17 cellular contexts compared by ENCODE assay signal in the genomic region with DNA sequence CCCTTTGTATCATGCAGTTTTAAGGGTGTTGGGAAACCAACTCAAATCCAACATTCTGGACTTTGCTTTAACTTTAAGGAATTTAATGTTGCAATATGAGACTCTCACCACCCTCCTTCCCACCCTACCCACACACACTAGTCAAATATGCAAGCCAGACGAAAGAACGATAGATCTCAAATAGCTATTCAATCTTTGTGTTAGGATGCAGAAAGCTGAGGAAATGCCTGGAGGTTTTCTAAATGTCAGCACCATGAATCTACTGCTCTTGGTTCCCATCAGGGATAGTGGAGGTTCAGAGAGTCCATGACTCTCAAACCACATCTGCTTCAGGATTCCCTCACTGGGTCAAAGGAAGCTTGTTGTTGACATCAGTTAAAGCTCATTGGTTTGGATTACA. TPM values are rescaled to one million over a fixed set of nuclear protein-coding genes. Genes with fewer than 3 reads are reported as not detected.
DNase-seq lines count a peak whose midpoint lies in the region; ATAC-seq, FAIRE-seq and TF ChIP-seq lines count a peak whose summit lies in the region.
"Had no signal": no experiment of that assay in that cellular context is flagged by ENCODE, and none has a peak within 500 bp of the region (broad histone marks: within the 10 kb centered on the region; RNA-seq: fewer than 3 reads in every experiment).

No MANE protein-coding gene starts in this region.

- H4K20me1 ChIP-seq in GM12878 (ENCODE audit: control insufficient read depth, insufficient read depth): no peaks in the 10 kb centered on the region

- SMC1A ChIA-PET in GM12878 (lab: Charles Lee; ENCODE audit: uncharacterized antibody, unreplicated experiment): interaction anchor here (0.6 to 3.3 kb wide), 7 partner anchors 11 to 562 kb away, joined by 3 to 26 read pairs (median 3); no protein-coding TSS in a partner anchor

- 98% methylated on average over 2 of the region's 2 CpGs for WGBS in GM12878 (ENCODE audit: insufficient coverage, insufficient replicate concordance, low lambda C conversion rate, missing lambda C conversion rate)

- H3K9ac ChIP-seq in GM12878 (ENCODE audit: control insufficient read depth, insufficient read depth, low read length): no peak overlapping the region

- in situ Hi-C loops in GM12878 (cut with MboI): no loop called here

- no peak overlapping the region for H3K4me2 ChIP-seq in GM12878 (ENCODE audit: control insufficient read depth, insufficient read depth)

- TF ChIP-seq RAD21 in GM12878 (IDR thresholded peaks at IDR 0.05; ENCODE audit: insufficient read depth, low read depth, low read length): no peak

- no peaks in the 10 kb centered on the region for H3K27me3 ChIP-seq in GM12878 (replicated peaks in 1 of 2; ENCODE audit: control insufficient read depth in 2 of 2, insufficient read depth in 2 of 2, low read length in 1 of 2)
- H3K27me3 ChIP-seq in Peyer's patch: no peaks in the 10 kb centered on the region
- H3K27me3 ChIP-seq in ascending aorta: no peaks in the 10 kb centered on the region
- H3K27me3 ChIP-seq: heart left ventricle, SJSA1 had no signal

- H3K79me2 ChIP-seq in GM12878 (ENCODE audit: control insufficient read depth, insufficient read depth, low read length): no peaks in the 10 kb centered on the region

- no peak overlapping the region for H2AFZ ChIP-seq in GM12878 (ENCODE audit: control insufficient read depth, low read depth, low read length)

- POLR2A ChIA-PET in AG04449 (lab: Yijun Ruan, JAX): no interaction called here
- POLR2A ChIA-PET in HEK293 (lab: Yijun Ruan, JAX): no interaction called here
- POLR2A ChIA-PET in GM12878 (lab: Charles Lee): interaction anchor here (1.0 to 3.0 kb wide), 4 partner anchors 29 to 104 kb away, joined by 3 to 23 read pairs (median 3); a partner anchor contains a TSS

- no peak for ATAC-seq in GM12878
- peak; percentile 30 for ATAC-seq in left lobe of liver
- ATAC-seq: heart left ventricle had no signal

- CTCF ChIA-PET in AG04449 (lab: Yijun Ruan, JAX) (no interaction called here), HEK293 (lab: Yijun Ruan, JAX) (no interaction called here), GM12878 (lab: Yijun Ruan, JAX) (interaction anchor here (3.3 kb wide), 1 partner anchor 29 kb away, joined by 15 read pairs; no protein-coding TSS in a partner anchor)

- H3K36me3 ChIP-seq in HEK293 (ENCODE audit: control insufficient read depth in 2 of 2, insufficient read depth in 1 of 2, low read length in 2 of 2): no peaks in the 10 kb centered on the region
- H3K36me3 ChIP-seq in GM12878 (ENCODE audit: control insufficient read depth in 2 of 2, insufficient read depth in 2 of 2, low read length in 1 of 2): no peaks in the 10 kb centered on the region
- no peaks in the 10 kb centered on the region for H3K36me3 ChIP-seq in Peyer's patch
- H3K36me3 ChIP-seq in ascending aorta: no peaks in the 10 kb centered on the region
- H3K36me3 ChIP-seq: heart left ventricle, SJSA1, WERI-Rb-1 had no signal

- BruUV-seq in GM12878 (replicated peaks; lab: Mats Ljungman, UMichigan): no TSS peak

- RAD21 ChIA-PET in GM12878 (lab: Charles Lee; ENCODE audit: unreplicated experiment): interaction anchor here (2.4 to 6.1 kb wide), 3 partner anchors 30 to 62 kb away, joined by 12 to 46 read pairs (median 38); no protein-coding TSS in a partner anchor

- H3K4me3 ChIP-seq in AG04449 (ENCODE audit: low read depth, low read length) (no peak overlapping the region), HEK293 (ENCODE audit: low read depth, low read length) (no peak overlapping the region), GM12878 (no peak overlapping the region), Peyer's patch (no peak overlapping the region), ascending aorta (no peak overlapping the region)
- H3K4me3 ChIP-seq: heart left ventricle, SJSA1 had no signal

- FAIRE-seq in GM12878 (lab: Jason Lieb, UNC): no peak

- H3K9me3 ChIP-seq in HEK293 (ENCODE audit: control insufficient read depth, insufficient read depth, low read depth, low read length) (no peaks in the 10 kb centered on the region), GM12878 (replicated peaks; ENCODE audit: control insufficient read depth, insufficient read depth, low read length) (no peaks in the 10 kb centered on the region), Peyer's patch (no peaks in the 10 kb centered on the region), ascending aorta (no peaks in the 10 kb centered on the region)
- H3K9me3 ChIP-seq: heart left ventricle, SJSA1 had no signal

- TF ChIP-seq CTCF in AG04449 (IDR thresholded peaks at IDR 0.05; ENCODE audit: insufficient read depth, low read length, missing control alignments) (no peak), HEK293 (tag by site-specific recombination; IDR thresholded peaks at IDR 0.05) (no peak), GM12878 (IDR thresholded peaks at IDR 0.05 in 2 of 3, conservative IDR thresholded peaks at IDR 0.05 in 1 of 3; ENCODE audit: control insufficient read depth in 2 of 3, extremely low read depth in 1 of 3, insufficient read depth in 1 of 3, low read depth in 3 of 3, low read length in 3 of 3) (no peak), Peyer's patch (IDR thresholded peaks at IDR 0.05) (no peak), ascending aorta (IDR thresholded peaks at IDR 0.05) (no peak)

- no peak for TF ChIP-seq EP300 in GM12878 (IDR thresholded peaks at IDR 0.05; ENCODE audit: borderline replicate concordance in 1 of 2, control insufficient read depth in 1 of 2, low read depth in 2 of 2, low read length in 2 of 2)

- DNase-seq in AG04449 (ENCODE audit: low read depth, low spot score): peak; percentile 93
- DNase-seq in GM12878 (ENCODE audit: low read depth, low spot score): no peak
- no peak for DNase-seq in left lobe of liver (ENCODE audit: low spot score)
- no peak for DNase-seq in SHP77 treated with DMSO at 0.1 percent for 48 hours (lab: John Stamatoyannopoulos, UW)
- DNase-seq in Peyer's patch: no peak
- no peak for DNase-seq in ascending aorta (ENCODE audit: low spot score in 2 of 2)
- no peak for DNase-seq in NCI-H446 treated with DMSO at 0.1 percent for 48 hours (lab: John Stamatoyannopoulos, UW)
- DNase-seq: activated gamma-delta T cell; caudate nucleus; endodermal cell; heart left ventricle; NCI-H2171 treated with DMSO at 0.1 percent for 48 hours; NK-92 treated with Interleukin-12 subunit alpha and Interleukin-12 subunit beta, amount 100 ng/mL, for 24 hours; WERI-Rb-1 had no signal

- TF ChIP-seq POLR2A in GM12878 (IDR thresholded peaks at IDR 0.05; ENCODE audit: low read depth, low read length): no peak
- TF ChIP-seq POLR2A in Peyer's patch (IDR thresholded peaks at IDR 0.05): no peak

- intact Hi-C loops in GM12878 (cut with micrococcal nuclease; ENCODE audit: unreplicated experiment) (no loop called here), ascending aorta (cut with DNase I) (no loop called here)

- H3K27ac ChIP-seq in HEK293 (ENCODE audit: extremely low read depth, low read depth, low read length) (no peak overlapping the region), GM12878 (ENCODE audit: control insufficient read depth, insufficient read depth) (no peak overlapping the region), Peyer's patch (no peak overlapping the region), ascending aorta (no peak overlapping the region)
- H3K27ac ChIP-seq: heart left ventricle, SJSA1, WERI-Rb-1 had no signal

- peaks cover 8% of the 10 kb centered on the region for H3K4me1 ChIP-seq in HEK293 (ENCODE audit: control insufficient read depth, insufficient read depth, low read length)
- H3K4me1 ChIP-seq in GM12878 (ENCODE audit: control insufficient read depth, insufficient read depth, low read length): peaks cover 11% of the 10 kb centered on the region
- no peaks in the 10 kb centered on the region for H3K4me1 ChIP-seq in Peyer's patch
- peaks cover 0 to 14% of the 10 kb centered on the region in 2 donors for H3K4me1 ChIP-seq in ascending aorta

TF ChIP-seq in HEK293, 187 proteins besides CTCF, POLR2A, EP300 and RAD21 (continues in another document):
- 0 out of 2 replicates have a peak, but pooled peaks have one; percentile 24 for TF ChIP-seq ZFHX2 (tag by site-specific recombination; conservative IDR thresholded peaks at IDR 0.05)
- TF ChIP-seq MYNN (tag by site-specific recombination; IDR thresholded peaks at IDR 0.05; ENCODE audit: borderline replicate concordance): no peak
- no peak for TF ChIP-seq ZNF621 (tag by site-specific recombination; IDR thresholded peaks at IDR 0.05)
- TF ChIP-seq ZNF654 (tag by site-specific recombination; IDR thresholded peaks at IDR 0.05; ENCODE audit: low read depth): no peak
- TF ChIP-seq ZNF133 (tag by site-specific recombination; IDR thresholded peaks at IDR 0.05): no peak

TF ChIP-seq in GM12878, 131 proteins besides CTCF, POLR2A, EP300 and RAD21:
- 0 out of 2 replicates have a peak, but pooled peaks have one; percentile 6 for TF ChIP-seq IKZF1 (conservative IDR thresholded peaks at IDR 0.05)
- no peak for TF ChIP-seq NFYA (IDR thresholded peaks at IDR 0.05; ENCODE audit: borderline replicate concordance, low read depth, low read length)
- no peak for TF ChIP-seq POU2F2 (IDR thresholded peaks at IDR 0.05; ENCODE audit: borderline replicate concordance, low read depth, low read length)
- TF ChIP-seq MTA2 (IDR thresholded peaks at IDR 0.05; ENCODE audit: low read depth): 0 out of 2 replicates have a peak, but pooled peaks have one; percentile 2

RNA-seq across cellular contexts. Expression of a gene that starts 33.7 kb away (rescaled TPM):
- 87.4 and 89.2 TPM in 2 replicates for total RNA-seq in GM12878 (2013; cell fraction: nucleolus; rRNA removed)
- total RNA-seq in GM12878 (2014; rRNA removed) (6.6 and 8.5 TPM in 2 replicates), GM12878 (2014; rRNA removed; fragmentation: Illumina TruSeq; extraction: Trizol) (8.1 and 8.3 TPM in 2 replicates), GM12878 (2021) (9.2 and 11.1 TPM in 2 replicates), left lobe of liver (12.8 TPM), Peyer's patch (1 to 10 TPM; 3.3 to 8.1 (median 6.9) TPM), ascending aorta (1.1 TPM)
- 0.87 TPM for polyA plus RNA-seq in GM12878 (2011; ENCODE audit: low read depth)
- polyA plus RNA-seq in GM12878 (2011; rRNA removed) (8.6 and 10.3 TPM in 2 replicates), GM12878 (2014; fragmentation: Illumina TruSeq; extraction: Trizol) (2.4 and 2.9 TPM in 2 replicates), GM12878 (2014; fragmentation: Nextera tagmentation; extraction: Ambion mirVana) (1 to 10 TPM in 1 of 2 experiments, under 1 TPM in 1; 0.69 to 4.8 TPM), GM12878 (2014; rRNA removed) (2.2 and 2.7 TPM in 2 replicates), GM12878 (2016; fragmentation: Nextera tagmentation; extraction: Ambion mirVana) (1 to 10 TPM; 2.9 to 3.8 TPM)
- polyA plus RNA-seq in GM12878 (2011; cell fraction: cytosol; rRNA removed): 3.0 and 3.2 TPM in 2 replicates
- 7.6 and 8.6 TPM in 2 replicates for polyA plus RNA-seq in GM12878 (2011; cell fraction: nucleus; rRNA removed)
- polyA plus RNA-seq in GM12878 (2012): 0.80 and 1.3 TPM in 2 replicates
- 16.3 and 25.9 TPM in 2 replicates for polyA minus RNA-seq in GM12878 (2011; rRNA and poly(A)+ RNA removed)
- polyA minus RNA-seq in GM12878 (2011; cell fraction: cytosol; rRNA and poly(A)+ RNA removed): 5.7 and 6.2 TPM in 2 replicates
- 8.7 and 10.6 TPM in 2 replicates for polyA minus RNA-seq in GM12878 (2011; cell fraction: nucleus; rRNA and poly(A)+ RNA removed)
- polyA plus RNA-seq: neural cell had no signal
